14 cellular contexts compared by ENCODE assay signal in genomic region chr20:51378171-51378928, GRCh38.
DNase-seq lines count a peak whose midpoint lies in the region; ATAC-seq and TF ChIP-seq lines count a peak whose summit lies in the region.
"Had no signal": no experiment of that assay in that cellular context is flagged by ENCODE, and none has a peak within 500 bp of the region (broad histone marks: within the 10 kb centered on the region; RNA-seq: fewer than 3 reads in every experiment).

No MANE protein-coding gene starts in this region.

- no peaks in the 10 kb centered on the region for H3K36me3 ChIP-seq in BE2C

- peak; percentile 29 for TF ChIP-seq CTCF in choroid plexus epithelial cell (conservative IDR thresholded peaks at IDR 0.05; ENCODE audit: low read depth, low read length)
- no peak for TF ChIP-seq CTCF in BE2C (IDR thresholded peaks at IDR 0.05; ENCODE audit: low read depth, low read length)

- H3K36me3 Mint-ChIP-seq in activated CD4-positive, alpha-beta T cell treated with anti-CD3 and anti-CD28 coated beads, Interleukin-2, amount 10 ng/mL, durations not matched to agents 7 days and 5 days (ENCODE audit: low read depth): peaks cover 5% of the 10 kb centered on the region
- H3K36me3 Mint-ChIP-seq in stimulated activated memory B cell treated with anti-CD40 and anti-IgM and Interleukin-4, amounts not matched to agents 10 μg/mL and 1 μg/mL and 100 μg/mL, for 72 hours: peaks cover 35% of the 10 kb centered on the region

- DNase-seq in activated CD4-positive, alpha-beta T cell treated with anti-CD3 and anti-CD28 coated beads, Interleukin-2, amount 10 ng/mL, durations not matched to agents 7 days and 5 days: peak; percentile 29
- no peak for DNase-seq in activated CD4-positive, alpha-beta T cell treated with anti-CD3 and anti-CD28 coated beads, Interleukin-2, amount 50 U/mL, for 4 hours
- DNase-seq in OCI-M1 (lab: John Stamatoyannopoulos, UW): peak; percentile 2
- no peak for DNase-seq in choroid plexus epithelial cell (ENCODE audit: low read depth)
- no peak for DNase-seq in NOMO-1 treated with dmso at 0.1 percent for 144 hours (lab: John Stamatoyannopoulos, UW; ENCODE audit: unreplicated experiment)
- DNase-seq in putamen (ENCODE audit: low spot score): no peak
- DNase-seq in BE2C: no peak
- DNase-seq: activated T-cell treated with anti-CD3 and anti-CD28 coated beads, Interleukin-2, amount 50 U/mL, for 4 hours; effector memory CD4-positive, alpha-beta T cell; NCI-H1436 treated with DMSO at 0.1 percent for 48 hours; occipital lobe; SIG-M5 had no signal

- H3K9me3 ChIP-seq in BE2C: no peaks in the 10 kb centered on the region

- peaks cover 4% of the 10 kb centered on the region; the same call in 1 of the 2 replicates for H3K4me1 ChIP-seq in BE2C

- H3K27me3 ChIP-seq in BE2C: peaks cover 5% of the 10 kb centered on the region

- H3K27ac Mint-ChIP-seq in activated CD4-positive, alpha-beta T cell treated with anti-CD3 and anti-CD28 coated beads, Interleukin-2, amount 10 ng/mL, durations not matched to agents 7 days and 5 days: peak overlapping the region; percentile 75
- peak overlapping the region; percentile 17 for H3K27ac Mint-ChIP-seq in stimulated activated memory B cell treated with anti-CD40 and anti-IgM and Interleukin-4, amounts not matched to agents 10 μg/mL and 1 μg/mL and 100 μg/mL, for 72 hours
- H3K27ac Mint-ChIP-seq: B cell had no signal

- CTCF ChIA-PET in activated CD4-positive, alpha-beta T cell treated with anti-CD3 and anti-CD28 coated beads, Interleukin-2, amount 10 ng/mL, durations not matched to agents 7 days and 5 days (lab: Charles Lee): interaction anchor here (1.3 to 2.2 kb wide), 3 partner anchors 11 to 233 kb away, joined by 3 to 8 read pairs (median 3); no protein-coding TSS in a partner anchor

- POLR2A ChIA-PET in activated CD4-positive, alpha-beta T cell treated with anti-CD3 and anti-CD28 coated beads, Interleukin-2, amount 10 ng/mL, durations not matched to agents 7 days and 5 days (lab: Charles Lee): no interaction called here

- ATAC-seq in stimulated activated memory B cell treated with anti-CD40 and anti-IgM and Interleukin-4, amounts not matched to agents 10 μg/mL and 1 μg/mL and 100 μg/mL, for 72 hours: no peak

- no peaks in the 10 kb centered on the region for H3K27me3 Mint-ChIP-seq in activated CD4-positive, alpha-beta T cell treated with anti-CD3 and anti-CD28 coated beads, Interleukin-2, amount 10 ng/mL, durations not matched to agents 7 days and 5 days
- H3K27me3 Mint-ChIP-seq in stimulated activated memory B cell treated with anti-CD40 and anti-IgM and Interleukin-4, amounts not matched to agents 10 μg/mL and 1 μg/mL and 100 μg/mL, for 72 hours: no peaks in the 10 kb centered on the region
- H3K27me3 Mint-ChIP-seq: B cell had no signal

- peaks cover 14% of the 10 kb centered on the region for H3K4me1 Mint-ChIP-seq in activated CD4-positive, alpha-beta T cell treated with anti-CD3 and anti-CD28 coated beads, Interleukin-2, amount 10 ng/mL, durations not matched to agents 7 days and 5 days
- H3K4me1 Mint-ChIP-seq in stimulated activated memory B cell treated with anti-CD40 and anti-IgM and Interleukin-4, amounts not matched to agents 10 μg/mL and 1 μg/mL and 100 μg/mL, for 72 hours: peaks cover 35% of the 10 kb centered on the region

- H3K4me3 ChIP-seq in choroid plexus epithelial cell (ENCODE audit: low read depth, low read length): no peak overlapping the region
- H3K4me3 ChIP-seq in BE2C (ENCODE audit: low read depth, low read length): no peak overlapping the region

- no peaks in the 10 kb centered on the region for H3K9me3 Mint-ChIP-seq in activated CD4-positive, alpha-beta T cell treated with anti-CD3 and anti-CD28 coated beads, Interleukin-2, amount 10 ng/mL, durations not matched to agents 7 days and 5 days
- H3K9me3 Mint-ChIP-seq in stimulated activated memory B cell treated with anti-CD40 and anti-IgM and Interleukin-4, amounts not matched to agents 10 μg/mL and 1 μg/mL and 100 μg/mL, for 72 hours: peaks cover 6% of the 10 kb centered on the region
- H3K9me3 Mint-ChIP-seq: activated T-cell treated with anti-CD3 and anti-CD28 coated beads, Interleukin-2, amount 50 U/mL, for 4 hours had no signal

- no peak overlapping the region for H3K4me3 Mint-ChIP-seq in activated CD4-positive, alpha-beta T cell treated with anti-CD3 and anti-CD28 coated beads, Interleukin-2, amount 10 ng/mL, durations not matched to agents 7 days and 5 days
- no peak overlapping the region for H3K4me3 Mint-ChIP-seq in stimulated activated memory B cell treated with anti-CD40 and anti-IgM and Interleukin-4, amounts not matched to agents 10 μg/mL and 1 μg/mL and 100 μg/mL, for 72 hours
- H3K4me3 Mint-ChIP-seq: activated T-cell treated with anti-CD3 and anti-CD28 coated beads, Interleukin-2, amount 50 U/mL, for 4 hours; B cell had no signal

Comparison
In these comparisons a context has a peak if more than half of its experiments do, and no peak if none do; other contexts are left out.
1. DNase-seq: peak in activated CD4-positive, alpha-beta T cell treated with anti-CD3 and anti-CD28 coated beads, Interleukin-2, amount 10 ng/mL, durations not matched to agents 7 days and 5 days (single experiment) and OCI-M1 (single experiment); none in activated CD4-positive, alpha-beta T cell treated with anti-CD3 and anti-CD28 coated beads, Interleukin-2, amount 50 U/mL, for 4 hours (0 of 2), choroid plexus epithelial cell (single experiment), NOMO-1 treated with dmso at 0.1 percent for 144 hours (single experiment), putamen (single experiment) and BE2C (single experiment).